8 cellular contexts compared by ENCODE assay signal in genomic region chr2:39120771-39121522, GRCh38. TPM values are rescaled to one million over a fixed set of nuclear protein-coding genes. Genes with fewer than 3 reads are reported as not detected.
DNase-seq lines count a peak whose midpoint lies in the region; ATAC-seq, FAIRE-seq and TF ChIP-seq lines count a peak whose summit lies in the region.

SOS1 (minus strand) TSS chr2:39121051; CDS start chr2:39120422, 629 bp downstream.

- CTCF ChIA-PET in mammary epithelial cell (lab: Charles Lee; ENCODE audit: low non-redundant PET) = interaction anchor here (0.6 to 1.1 kb wide), 2 partner anchors 66 to 173 kb away, joined by 4 to 7 read pairs; no protein-coding TSS in a partner anchor

- dilution Hi-C loops in mammary epithelial cell (cut with HindIII; ENCODE audit: low sequenced_read_pairs) = no loop called here

- no peak for TF ChIP-seq CTCF in WI38 (IDR thresholded peaks at IDR 0.05; ENCODE audit: low read depth, low read length)
- TF ChIP-seq CTCF in mammary epithelial cell (conservative IDR thresholded peaks at IDR 0.05 in 1 of 2, IDR thresholded peaks at IDR 0.05 in 1 of 2; ENCODE audit: extremely low read depth in 1 of 2, insufficient read depth in 1 of 2, low read depth in 1 of 2, low read length in 2 of 2) = no peak

- TF ChIP-seq POLR2A in GM18951 (IDR thresholded peaks at IDR 0.05; ENCODE audit: extremely low read depth, insufficient read depth, insufficient read length) = peak; percentile 86

- 4% methylated on average over 13 of the region's 60 CpGs for WGBS in mammary epithelial cell (ENCODE audit: low coverage, missing lambda C conversion rate)
- WGBS in small intestine, 3 donors = 1% methylated on average over 35 to 60 of the region's 60 CpGs

- peak within 1 kb of the TSS; percentile 89 for H2AFZ ChIP-seq in mammary epithelial cell (ENCODE audit: low read depth, low read length)

- no peak for FAIRE-seq in small intestine (lab: Jason Lieb, UNC)

- H3K9me3 ChIP-seq in mammary epithelial cell (replicated peaks; ENCODE audit: insufficient read depth, low read length) (no peaks in the 10 kb centered on the region), iPS-20b (ENCODE audit: insufficient read depth, low read depth, low read length) (no peaks in the 10 kb centered on the region), small intestine (ENCODE audit: control insufficient read depth, low read depth) (no peaks in the 10 kb centered on the region)

- intact Hi-C loops in mammary epithelial cell (cut with micrococcal nuclease) = loop anchor here (1.0 to 10.0 kb wide), 3 partner anchors 53 to 246 kb away; partner anchors contain the start of genes DHX57 and MORN2

- no peaks in the 10 kb centered on the region for H3K27me3 ChIP-seq in mammary epithelial cell (ENCODE audit: insufficient read depth, low read length)
- H3K27me3 ChIP-seq in iPS-20b (ENCODE audit: insufficient read depth, low read length) = no peaks in the 10 kb centered on the region
- H3K27me3 ChIP-seq in small intestine (ENCODE audit: control insufficient read depth in 2 of 2, insufficient read depth in 2 of 2, low read length in 2 of 2) = no peaks in the 10 kb centered on the region

- peak; percentile 45 for ATAC-seq in HG03175 (IDR thresholded peaks at IDR 0.05; ENCODE audit: unreplicated experiment)

- in situ Hi-C loops in GM18951 (cut with MboI; ENCODE audit: low sequenced_read_pairs, unreplicated experiment) = no loop called here
- in situ Hi-C loops in mammary epithelial cell (cut with MboI; ENCODE audit: low sequenced_read_pairs in 2 of 2) = no loop called here

- H3K9ac ChIP-seq in mammary epithelial cell (ENCODE audit: insufficient read depth, low read length) (peak within 1 kb of the TSS; percentile 88), iPS-20b (ENCODE audit: low read depth, low read length) (peak within 1 kb of the TSS; percentile 90)

- H3K4me3 ChIP-seq in WI38 (ENCODE audit: low read depth, low read length) = peak within 1 kb of the TSS; percentile 83
- H3K4me3 ChIP-seq in mammary epithelial cell (replicated peaks in 1 of 3; ENCODE audit: insufficient read depth in 1 of 3, low read depth in 2 of 3, low read length in 3 of 3) = peak within 1 kb of the TSS; percentile 74 to 79 (median 77)
- H3K4me3 ChIP-seq in iPS-20b (ENCODE audit: low read length) = peak within 1 kb of the TSS; percentile 82
- peak within 1 kb of the TSS; percentile 83 to 85 for H3K4me3 ChIP-seq in small intestine (ENCODE audit: low read depth in 1 of 2, low read length in 2 of 2)

- H3K27ac ChIP-seq in mammary epithelial cell (ENCODE audit: insufficient read depth, low read depth, low read length) (peak within 1 kb of the TSS; percentile 81), iPS-20b (ENCODE audit: low read length) (peak within 1 kb of the TSS; percentile 98), small intestine (ENCODE audit: low read depth in 1 of 2, low read length in 1 of 2) (peak within 1 kb of the TSS; percentile 94 to 97)

- H4K20me1 ChIP-seq in mammary epithelial cell (ENCODE audit: insufficient read depth, low read length) = no peaks in the 10 kb centered on the region

- H3K36me3 ChIP-seq in mammary epithelial cell (ENCODE audit: insufficient read depth, low read length) (no peaks in the 10 kb centered on the region), iPS-20b (ENCODE audit: insufficient read depth, low read depth, low read length) (peaks cover 6% of the 10 kb centered on the region; the same call in 1 of the 2 replicates), small intestine (ENCODE audit: control insufficient read depth in 2 of 2, insufficient read depth in 2 of 2, low read length in 2 of 2) (no peaks in the 10 kb centered on the region)

- H3K4me1 ChIP-seq in mammary epithelial cell (ENCODE audit: insufficient read depth, low read length) = peaks cover 32% of the 10 kb centered on the region
- H3K4me1 ChIP-seq in iPS-20b (ENCODE audit: insufficient read depth, low read length) = peaks cover 20% of the 10 kb centered on the region
- H3K4me1 ChIP-seq in small intestine (ENCODE audit: control insufficient read depth in 2 of 2, insufficient read depth in 1 of 2, low read depth in 1 of 2, low read length in 1 of 2) = peaks cover 7 to 18% of the 10 kb centered on the region in 2 donors

- peak within 1 kb of the TSS; percentile 95 for H3K4me2 ChIP-seq in mammary epithelial cell (ENCODE audit: insufficient read depth, low read depth, low read length)

- DNase-seq in AG08395 (ENCODE audit: low spot score) (peak; percentile 96), NCI-H2227 treated with DMSO at 0.1 percent for 48 hours (lab: John Stamatoyannopoulos, UW) (peak; percentile 90), mammary epithelial cell (peak; percentile 94), small intestine (peak; percentile 96)

- BruUV-seq in mammary epithelial cell (replicated peaks; lab: Mats Ljungman, UMichigan) = no TSS peak

- peaks cover 56% of the 10 kb centered on the region for H3K79me2 ChIP-seq in mammary epithelial cell (ENCODE audit: insufficient read depth, low read length)

RNA-seq across cellular contexts. Expression of gene SOS1, which starts in this region (rescaled TPM):
- total RNA-seq in mammary epithelial cell = 10 to 100 TPM; 23.7 to 29.1 TPM
- 15.1 TPM for polyA plus RNA-seq in mammary epithelial cell
- polyA minus RNA-seq in mammary epithelial cell = 71.3 TPM
- polyA plus RNA-seq in small intestine = 10 to 100 TPM in 2 of 3 donors, 1 to 10 TPM in 1; 7.8 to 18.1 (median 10.5) TPM

Comparison
In these comparisons a context has a peak if more than half of its experiments do, and no peak if none do; other contexts are left out.
1. Peak in every context shown above with its lines: DNase-seq, ATAC-seq, H3K4me3 ChIP-seq and H3K27ac ChIP-seq.